ENCODE assay signal across 8 cellular contexts in the genomic region with DNA sequence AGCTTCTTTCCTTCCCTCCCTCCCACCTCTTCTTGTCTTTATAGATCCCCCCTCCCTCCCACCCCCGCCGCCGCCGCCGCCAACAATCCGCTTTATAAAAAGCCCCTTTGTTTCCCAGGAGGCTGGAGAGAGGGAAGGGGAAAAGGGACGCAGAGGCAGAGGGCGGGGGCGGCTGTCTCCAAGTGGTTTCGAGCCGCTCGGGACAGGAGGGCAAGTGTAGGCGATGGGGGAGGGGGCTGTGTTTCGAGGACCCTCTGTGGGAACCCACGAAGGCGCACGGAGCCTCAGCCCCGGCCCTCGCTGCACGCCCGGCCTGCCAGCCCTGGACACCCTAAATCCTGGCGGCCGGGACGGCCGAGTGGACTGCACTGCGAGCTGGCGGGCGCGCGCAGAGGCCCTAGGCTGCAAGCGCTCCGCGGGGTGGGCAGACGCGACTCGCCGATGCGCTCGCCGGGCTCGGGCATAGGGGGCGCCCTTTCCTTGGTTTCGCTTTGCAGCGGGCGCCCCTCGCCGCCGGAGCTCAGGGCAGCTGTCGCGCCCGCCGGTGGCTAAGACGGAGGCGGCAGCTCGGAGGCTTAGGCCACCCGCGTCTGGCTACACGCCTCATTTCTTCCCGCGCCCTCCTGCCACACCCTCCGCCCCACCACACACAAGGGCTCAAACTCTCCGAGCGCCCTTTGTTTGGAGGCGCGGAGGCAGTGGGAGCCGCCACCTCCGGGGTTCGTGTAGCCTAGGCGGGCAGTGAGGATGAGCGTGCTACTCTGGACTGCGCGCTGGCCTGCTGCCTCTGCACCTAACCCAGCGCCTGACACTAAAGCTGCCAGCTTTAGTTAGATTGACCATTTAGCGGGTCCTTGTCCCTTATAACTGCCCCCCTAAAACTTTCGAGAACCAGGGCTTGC. TPM values are rescaled to one million over a fixed set of nuclear protein-coding genes. Genes with fewer than 3 reads are reported as not detected.
DNase-seq lines count a peak whose midpoint lies in the region; ATAC-seq and TF ChIP-seq lines count a peak whose summit lies in the region.

No MANE protein-coding gene starts in this region.

- no peak for TF ChIP-seq POLR2A in spleen (IDR thresholded peaks at IDR 0.05)

- 0 to 43% (median 7%) methylated on average over 13 to 74 of the region's 75 CpGs for WGBS in spleen, 5 donors

- intact Hi-C loops in spleen (cut with DNase I; ENCODE audit: low total_unique reads), result no loop called here

- no peaks in the 10 kb centered on the region for H3K36me3 ChIP-seq in WERI-Rb-1
- no peaks in the 10 kb centered on the region for H3K36me3 ChIP-seq in kidney epithelial cell (ENCODE audit: control insufficient read depth, insufficient read depth, low read length)
- no peaks in the 10 kb centered on the region for H3K36me3 ChIP-seq in spleen

- peaks cover 0 to 53% (median 26%) of the 10 kb centered on the region in 6 donors for H3K4me1 ChIP-seq in spleen

- DNase-seq in DMS153 treated with DMSO at 0.1 percent for 48 hours (lab: John Stamatoyannopoulos, UW; ENCODE audit: unreplicated experiment), result peak; percentile 35
- DNase-seq in NAMALWA (ENCODE audit: low spot score), result peak; percentile 31
- DNase-seq in WERI-Rb-1, result peak; percentile 81
- peak; percentile 60 for DNase-seq in cerebellum (ENCODE audit: low spot score)
- no peak for DNase-seq in kidney epithelial cell (ENCODE audit: low read depth)
- DNase-seq in spleen, result peak; percentile 87

- TF ChIP-seq CTCF in WERI-Rb-1 (IDR thresholded peaks at IDR 0.05; ENCODE audit: low read depth, low read length) (peak; percentile 81), kidney epithelial cell (IDR thresholded peaks at IDR 0.05; ENCODE audit: insufficient read depth, low read length, poor library complexity, severe bottlenecking) (peak; percentile 35), spleen (IDR thresholded peaks at IDR 0.05 in 8 of 11, conservative IDR thresholded peaks at IDR 0.05 in 3 of 11) (peak in 9 of 11 experiments; percentile 17 to 76 (median 60))

- H3K4me3 ChIP-seq in WERI-Rb-1 (ENCODE audit: low read depth, low read length), result peak overlapping the region; percentile 59
- H3K4me3 ChIP-seq in kidney epithelial cell (ENCODE audit: low read depth, low read length), result peak overlapping the region; percentile 64
- peak overlapping the region; percentile 40 to 77 (median 52) for H3K4me3 ChIP-seq in spleen

- ATAC-seq in GM18517 (IDR thresholded peaks at IDR 0.05; ENCODE audit: unreplicated experiment), result no peak
- ATAC-seq in GM19452 (IDR thresholded peaks at IDR 0.05; ENCODE audit: unreplicated experiment), result no peak

- H3K27me3 ChIP-seq in WERI-Rb-1 (ENCODE audit: insufficient read depth, low read depth, severe bottlenecking) (peaks cover 80% of the 10 kb centered on the region), kidney epithelial cell (ENCODE audit: control insufficient read depth, insufficient read depth, low read length) (peaks cover 2% of the 10 kb centered on the region), spleen (replicated peaks in 1 of 7) (peaks cover 0 to 52% (median 14%) of the 10 kb centered on the region in 7 donors)

- H3K9me3 ChIP-seq in WERI-Rb-1 (ENCODE audit: severe bottlenecking) (peaks cover 10% of the 10 kb centered on the region), spleen (peaks cover 0 to 3% (median 0%) of the 10 kb centered on the region in 8 donors)

- no peak overlapping the region for H3K27ac ChIP-seq in WERI-Rb-1
- H3K27ac ChIP-seq in spleen, result peak overlapping the region in 7 of 8 donors; percentile 53 to 86 (median 81)

RNA-seq across cellular contexts. Expression of gene MAMLD1, which starts 2.2 kb away (rescaled TPM):
- 5.3 TPM for total RNA-seq in cerebellum
- total RNA-seq in kidney epithelial cell, result 2.1 and 3.0 TPM in 2 replicates
- 1 to 10 TPM; 2.8 to 7.3 (median 4.5) TPM for total RNA-seq in spleen
- 1 to 10 TPM; 1.2 to 2.0 (median 1.5) TPM for polyA plus RNA-seq in spleen
